ENCODE assay signal across 23 cellular contexts in the genomic region with DNA sequence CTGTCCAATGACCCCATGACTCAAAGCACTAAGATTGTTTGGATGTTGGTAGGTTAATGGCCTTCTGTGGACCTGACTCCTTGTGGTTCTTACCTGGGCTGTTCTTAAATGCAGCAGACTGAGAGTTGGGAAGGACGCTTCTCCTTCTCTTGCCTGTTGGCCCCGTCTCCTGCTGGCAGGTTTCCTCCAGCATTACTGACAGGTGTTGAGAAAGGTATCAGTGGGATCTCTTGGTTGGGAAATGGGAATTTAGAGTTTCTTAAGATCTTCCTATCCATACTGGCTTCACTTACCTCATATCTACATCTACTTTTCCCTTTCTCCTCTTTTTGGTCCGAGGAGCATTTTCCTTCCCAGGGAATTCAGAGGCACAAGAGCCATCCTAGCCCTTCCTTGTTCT. TPM values are rescaled to one million over a fixed set of nuclear protein-coding genes. Genes with fewer than 3 reads are reported as not detected.
DNase-seq lines count a peak whose midpoint lies in the region; ATAC-seq, FAIRE-seq and TF ChIP-seq lines count a peak whose summit lies in the region.
"Had no signal": no experiment of that assay in that cellular context is flagged by ENCODE, and none has a peak within 500 bp of the region (broad histone marks: within the 10 kb centered on the region; RNA-seq: fewer than 3 reads in every experiment).

No MANE protein-coding gene starts in this region.

- CTCF ChIA-PET in activated B cell treated with CpG ODN at 0.5 μM for 24 hours (lab: Charles Lee), result no interaction called here

- intact Hi-C loops in natural killer cell (cut with micrococcal nuclease) (no loop called here), activated B cell treated with CpG ODN at 0.5 μM for 24 hours (cut with micrococcal nuclease) (no loop called here)

- H3K36me3 Mint-ChIP-seq in natural killer cell, result no peaks in the 10 kb centered on the region
- no peaks in the 10 kb centered on the region for H3K36me3 Mint-ChIP-seq in natural killer cell treated with Interleukin-12 subunit alpha and Interleukin-12 subunit beta and Interleukin-15 and Interleukin-18, amount 100 ng/mL, for 72 hours
- H3K36me3 Mint-ChIP-seq in activated B cell treated with CpG ODN at 0.5 μM for 24 hours (ENCODE audit: low read depth), result peaks cover 27% of the 10 kb centered on the region
- H3K36me3 Mint-ChIP-seq in nephron (ENCODE audit: low read depth), result peaks cover 20% of the 10 kb centered on the region
- H3K36me3 Mint-ChIP-seq in activated T-helper 17 cell treated with anti-CD3 and anti-CD28 coated beads, Interleukin-2, amount 50 U/mL, for 72 hours (ENCODE audit: low read depth), result peaks cover 21% of the 10 kb centered on the region

- no peaks in the 10 kb centered on the region for H3K27me3 Mint-ChIP-seq in natural killer cell (ENCODE audit: low read depth in 2 of 2)
- H3K27me3 Mint-ChIP-seq in natural killer cell treated with Interleukin-12 subunit alpha and Interleukin-12 subunit beta and Interleukin-15 and Interleukin-18, amount 100 ng/mL, for 72 hours, result no peaks in the 10 kb centered on the region
- H3K27me3 Mint-ChIP-seq in activated B cell treated with CpG ODN at 0.5 μM for 24 hours, result no peaks in the 10 kb centered on the region
- H3K27me3 Mint-ChIP-seq in nephron (ENCODE audit: low read depth), result no peaks in the 10 kb centered on the region
- H3K27me3 Mint-ChIP-seq in activated T-helper 17 cell treated with anti-CD3 and anti-CD28 coated beads, Interleukin-2, amount 50 U/mL, for 72 hours, result no peaks in the 10 kb centered on the region

- ATAC-seq in natural killer cell (no peak), activated B cell treated with CpG ODN at 0.5 μM for 24 hours (ENCODE audit: low read depth) (no peak)
- ATAC-seq in natural killer cell treated with Interleukin-12 subunit alpha and Interleukin-12 subunit beta and Interleukin-15 and Interleukin-18, amount 100 ng/mL, for 72 hours, result no peak
- no peak for ATAC-seq in activated T-helper 17 cell treated with anti-CD3 and anti-CD28 coated beads, Interleukin-2, amount 50 U/mL, for 72 hours (replicated peaks)

- FAIRE-seq in RCC 7860 (lab: Jason Lieb, UNC), result no peak
- FAIRE-seq: D721Med, GM18507, HTR-8/SVneo had no signal

- H3K27ac Mint-ChIP-seq in natural killer cell (peak overlapping the region; percentile 37 to 62), activated B cell treated with CpG ODN at 0.5 μM for 24 hours (peak overlapping the region; percentile 6), nephron (peak overlapping the region in 2 of 3 experiments; percentile 4 to 19)
- peak overlapping the region in 1 of 2 donors; percentile 61 for H3K27ac Mint-ChIP-seq in natural killer cell treated with Interleukin-12 subunit alpha and Interleukin-12 subunit beta and Interleukin-15 and Interleukin-18, amount 100 ng/mL, for 72 hours
- no peak overlapping the region for H3K27ac Mint-ChIP-seq in activated T-helper 17 cell treated with anti-CD3 and anti-CD28 coated beads, Interleukin-2, amount 50 U/mL, for 72 hours

- DNase-seq in natural killer cell (no peak), activated B cell treated with CpG ODN at 0.5 μM for 24 hours (no peak), RCC 7860 (ENCODE audit: low spot score) (no peak), HuH-7 (ENCODE audit: low spot score) (no peak)
- no peak for DNase-seq in natural killer cell treated with Interleukin-12 subunit alpha and Interleukin-12 subunit beta and Interleukin-15 and Interleukin-18, amount 100 ng/mL, for 72 hours (ENCODE audit: low spot score)
- DNase-seq: DMS53; GDM1; GOT3; HCEC 1CT; MV-4-11; NCI-H1105 treated with DMSO at 0.1 percent for 48 hours; NCI-H2029 treated with DMSO at 0.1 percent for 48 hours; NCI-H226; NCI-H524; NCI-H774; NK-92 treated with Interleukin-12 subunit alpha and Interleukin-12 subunit beta, amount 100 ng/mL, for 24 hours; SIG-M5 had no signal

- POLR2A ChIA-PET in activated B cell treated with CpG ODN at 0.5 μM for 24 hours (lab: Charles Lee), result interaction anchor here (2.4 kb wide), 1 partner anchor 10 kb away, joined by 6 read pairs; no protein-coding TSS in a partner anchor

- TF ChIP-seq CTCF in natural killer cell (IDR thresholded peaks at IDR 0.05) (no peak), activated B cell treated with CpG ODN at 0.5 μM for 24 hours (IDR thresholded peaks at IDR 0.05) (no peak), nephron (IDR thresholded peaks at IDR 0.05; ENCODE audit: unreplicated experiment in 3 of 3) (no peak)

- H3K4me1 Mint-ChIP-seq in natural killer cell (peaks cover 69 to 78% of the 10 kb centered on the region in 2 donors), activated B cell treated with CpG ODN at 0.5 μM for 24 hours (peaks cover 64% of the 10 kb centered on the region), nephron (peaks cover 58% of the 10 kb centered on the region)
- H3K4me1 Mint-ChIP-seq in natural killer cell treated with Interleukin-12 subunit alpha and Interleukin-12 subunit beta and Interleukin-15 and Interleukin-18, amount 100 ng/mL, for 72 hours (ENCODE audit: low read depth in 2 of 2), result peaks cover 48 to 69% of the 10 kb centered on the region in 2 donors
- H3K4me1 Mint-ChIP-seq in activated T-helper 17 cell treated with anti-CD3 and anti-CD28 coated beads, Interleukin-2, amount 50 U/mL, for 72 hours, result peaks cover 22% of the 10 kb centered on the region

- H3K9me3 Mint-ChIP-seq in natural killer cell (no peaks in the 10 kb centered on the region), activated B cell treated with CpG ODN at 0.5 μM for 24 hours (no peaks in the 10 kb centered on the region), nephron (no peaks in the 10 kb centered on the region)
- H3K9me3 Mint-ChIP-seq in natural killer cell treated with Interleukin-12 subunit alpha and Interleukin-12 subunit beta and Interleukin-15 and Interleukin-18, amount 100 ng/mL, for 72 hours, result peaks cover 3% of the 10 kb centered on the region
- no peaks in the 10 kb centered on the region for H3K9me3 Mint-ChIP-seq in activated T-helper 17 cell treated with anti-CD3 and anti-CD28 coated beads, Interleukin-2, amount 50 U/mL, for 72 hours
- H3K9me3 Mint-ChIP-seq: IgD-negative memory B cell had no signal

- H3K4me3 Mint-ChIP-seq in natural killer cell (no peak overlapping the region), activated B cell treated with CpG ODN at 0.5 μM for 24 hours (no peak overlapping the region), nephron (no peak overlapping the region)
- no peak overlapping the region for H3K4me3 Mint-ChIP-seq in natural killer cell treated with Interleukin-12 subunit alpha and Interleukin-12 subunit beta and Interleukin-15 and Interleukin-18, amount 100 ng/mL, for 72 hours
- H3K4me3 Mint-ChIP-seq in activated T-helper 17 cell treated with anti-CD3 and anti-CD28 coated beads, Interleukin-2, amount 50 U/mL, for 72 hours, result no peak overlapping the region
- H3K4me3 Mint-ChIP-seq: IgD-negative memory B cell had no signal

RNA-seq across cellular contexts. Expression of gene TET3, which starts 57.9 kb away (rescaled TPM):
- total RNA-seq in natural killer cell, result 10 to 100 TPM; 40.0 to 47.9 (median 45.3) TPM
- total RNA-seq in natural killer cell treated with Interleukin-12 subunit alpha and Interleukin-12 subunit beta and Interleukin-15 and Interleukin-18, amount 100 ng/mL, for 72 hours, result 10 to 100 TPM; 29.3 to 70.3 TPM
- total RNA-seq in activated B cell treated with CpG ODN at 0.5 μM for 24 hours, result 52.6 and 60.1 TPM in 2 replicates
- total RNA-seq in activated T-helper 17 cell treated with anti-CD3 and anti-CD28 coated beads, Interleukin-2, amount 50 U/mL, for 72 hours, result 10 to 100 TPM; 15.1 to 42.6 TPM
